In genomic region chr1:121009216-121010057, GRCh38 we compare ENCODE assay signal across 8 cellular contexts.
DNase-seq lines count a peak whose midpoint lies in the region; ATAC-seq, FAIRE-seq and TF ChIP-seq lines count a peak whose summit lies in the region.
"Not testable (repeated sequence)": the region's sequence is repeated elsewhere in the genome, so short reads cannot be mapped to it uniquely, and the experiment has no call there.

No MANE protein-coding gene starts in this region.

- 65% methylated on average over 25 of the region's 59 CpGs for WGBS in A549 (ENCODE audit: missing lambda C conversion rate)

- not testable (repeated sequence) for H3K27ac Mint-ChIP-seq in activated B cell treated with CpG ODN at 0.5 μM for 24 hours; activated T-helper 17 cell treated with anti-CD3 and anti-CD28 coated beads, Interleukin-2, amount 50 U/mL, for 72 hours; nephron

- not testable (repeated sequence) for H3K9me3 ChIP-seq in A549; colonic mucosa; left ventricle myocardium inferior (replicated peaks)

- peak; percentile 49 to 73; a peak in 5 of 6 replicates for ATAC-seq in A549
- ATAC-seq in activated B cell treated with CpG ODN at 0.5 μM for 24 hours (ENCODE audit: low read depth), result peak; percentile 50
- peak; percentile 72 for ATAC-seq in activated T-helper 17 cell treated with anti-CD3 and anti-CD28 coated beads, Interleukin-2, amount 50 U/mL, for 72 hours (replicated peaks)

- H3K27me3 ChIP-seq in colonic mucosa, result not testable (repeated sequence)
- H3K27me3 ChIP-seq in left ventricle myocardium inferior (ENCODE audit: low read depth), result peaks cover 31% of the 10 kb centered on the region

- intact Hi-C loops in activated B cell treated with CpG ODN at 0.5 μM for 24 hours (cut with micrococcal nuclease); colonic mucosa (cut with DNase I); left ventricle myocardium inferior (cut with micrococcal nuclease): not testable (repeated sequence)

- not testable (repeated sequence) for H3K36me3 Mint-ChIP-seq in activated B cell treated with CpG ODN at 0.5 μM for 24 hours (ENCODE audit: low read depth); activated T-helper 17 cell treated with anti-CD3 and anti-CD28 coated beads, Interleukin-2, amount 50 U/mL, for 72 hours (ENCODE audit: low read depth); nephron (ENCODE audit: low read depth)

- not testable (repeated sequence) for H3K27me3 Mint-ChIP-seq in activated B cell treated with CpG ODN at 0.5 μM for 24 hours; activated T-helper 17 cell treated with anti-CD3 and anti-CD28 coated beads, Interleukin-2, amount 50 U/mL, for 72 hours
- peaks cover 23% of the 10 kb centered on the region for H3K27me3 Mint-ChIP-seq in nephron (ENCODE audit: low read depth)

- CTCF ChIA-PET in A549 (lab: Yijun Ruan, JAX); activated B cell treated with CpG ODN at 0.5 μM for 24 hours (lab: Charles Lee): not testable (repeated sequence)

- peak; percentile 0 to 10 for DNase-seq in A549 (ENCODE audit: low read depth in 1 of 2, low spot score in 1 of 2)
- peak; percentile 0 for DNase-seq in GM19238 (ENCODE audit: insufficient read length, low spot score)
- not testable (repeated sequence) for DNase-seq in activated B cell treated with CpG ODN at 0.5 μM for 24 hours, left ventricle myocardium inferior
- peak; percentile 62 for DNase-seq in colonic mucosa
- peak; percentile 45 for DNase-seq in stimulated activated CD4-positive, alpha-beta T cell treated with anti-CD3 and anti-CD28 coated beads, Interleukin-1b, Interleukin-23, amount 100 ng/mL, for 48 hours

- peaks cover 14% of the 10 kb centered on the region for H3K4me1 Mint-ChIP-seq in activated B cell treated with CpG ODN at 0.5 μM for 24 hours
- H3K4me1 Mint-ChIP-seq in activated T-helper 17 cell treated with anti-CD3 and anti-CD28 coated beads, Interleukin-2, amount 50 U/mL, for 72 hours; nephron: not testable (repeated sequence)

- TF ChIP-seq POLR2A in A549 (IDR thresholded peaks at IDR 0.05; ENCODE audit: low read length), result not testable (repeated sequence)

- H3K36me3 ChIP-seq in colonic mucosa, left ventricle myocardium inferior: not testable (repeated sequence)

- POLR2A ChIA-PET in A549 (lab: Yijun Ruan, JAX); activated B cell treated with CpG ODN at 0.5 μM for 24 hours (lab: Charles Lee): not testable (repeated sequence)

- not testable (repeated sequence) for TF ChIP-seq RAD21 in A549 (conservative IDR thresholded peaks at IDR 0.05 in 1 of 2, IDR thresholded peaks at IDR 0.05 in 1 of 2)

- not testable (repeated sequence) for TF ChIP-seq EP300 in A549 (IDR thresholded peaks at IDR 0.05)

- peak overlapping the region; percentile 33; the same call in 1 of the 3 replicates for H3K4me3 ChIP-seq in A549
- H3K4me3 ChIP-seq in colonic mucosa, result peak overlapping the region; percentile 19
- peak overlapping the region; percentile 25 for H3K4me3 ChIP-seq in left ventricle myocardium inferior

- not testable (repeated sequence) for H3K27ac ChIP-seq in A549; colonic mucosa; left ventricle myocardium inferior (replicated peaks)

- H3K4me3 Mint-ChIP-seq in activated B cell treated with CpG ODN at 0.5 μM for 24 hours (peak overlapping the region; percentile 84), nephron (peak overlapping the region; percentile 46 to 63 (median 52))
- H3K4me3 Mint-ChIP-seq in activated T-helper 17 cell treated with anti-CD3 and anti-CD28 coated beads, Interleukin-2, amount 50 U/mL, for 72 hours, result peak overlapping the region; percentile 72

- H3K9me3 Mint-ChIP-seq in activated B cell treated with CpG ODN at 0.5 μM for 24 hours; activated T-helper 17 cell treated with anti-CD3 and anti-CD28 coated beads, Interleukin-2, amount 50 U/mL, for 72 hours; nephron: not testable (repeated sequence)

- FAIRE-seq in A549 (lab: Jason Lieb, UNC), result not testable (repeated sequence)

- not testable (repeated sequence) for H3K9ac ChIP-seq in colonic mucosa (ENCODE audit: low read depth in 2 of 2, low read length in 2 of 2)

- TF ChIP-seq CTCF in A549 (IDR thresholded peaks at IDR 0.05); activated B cell treated with CpG ODN at 0.5 μM for 24 hours (IDR thresholded peaks at IDR 0.05); colonic mucosa (IDR thresholded peaks at IDR 0.05); left ventricle myocardium inferior (IDR thresholded peaks at IDR 0.05; ENCODE audit: borderline replicate concordance); nephron (IDR thresholded peaks at IDR 0.05; ENCODE audit: unreplicated experiment in 3 of 3): not testable (repeated sequence)

- H3K4me1 ChIP-seq in A549, colonic mucosa, left ventricle myocardium inferior: not testable (repeated sequence)

- H3K4me2 ChIP-seq in A549, result peak overlapping the region; percentile 48
